Comparison of ENCODE assay signal across 12 cellular contexts in genomic region chr12:53201170-53201541, GRCh38. TPM values are rescaled to one million over a fixed set of nuclear protein-coding genes. Genes with fewer than 3 reads are reported as not detected.
A peak's percentile ranks its signal among the peaks of the same experiment; 100 is the strongest.
DNase-seq lines count a peak whose midpoint lies in the region; ATAC-seq and TF ChIP-seq lines count a peak whose summit lies in the region.
"Had no signal": no experiment of that assay in that cellular context is flagged by ENCODE, and none has a peak within 500 bp of the region (broad histone marks: within the 10 kb centered on the region; RNA-seq: fewer than 3 reads in every experiment).

No MANE protein-coding gene starts in this region.

- no peaks in the 10 kb centered on the region for H3K9me3 ChIP-seq in BLaER1 treated with 17β-estradiol and CSF1 and Interleukin-3, amounts not matched to agents 10 nM and 100 nM (replicated peaks in 1 of 11)
- no peaks in the 10 kb centered on the region for H3K9me3 ChIP-seq in BE2C
- H3K9me3 ChIP-seq: left ventricle myocardium inferior had no signal

- peak overlapping the region; percentile 78 to 99 (median 89) for H3K4me2 ChIP-seq in BLaER1 treated with 17β-estradiol and CSF1 and Interleukin-3, amounts not matched to agents 10 nM and 100 nM

- peak overlapping the region in 8 of 11 experiments; percentile 10 to 47 (median 40); a peak in 9 of 22 replicates for H3K9ac ChIP-seq in BLaER1 treated with 17β-estradiol and CSF1 and Interleukin-3, amounts not matched to agents 10 nM and 100 nM

- H3K4me3 Mint-ChIP-seq in HFFc6, result no peak overlapping the region
- H3K4me3 Mint-ChIP-seq in activated T-helper 2 cell treated with anti-CD3 and anti-CD28 coated beads, Interferon-gamma antibody, Interleukin-2, Interleukin-4, amounts not matched to agents 10 μg/mL and 5 μg/mL and 100 μg/mL, durations not matched to agents 14 hours and 24 hours and 36 hours (ENCODE audit: low read depth), result peak overlapping the region; percentile 59
- no peak overlapping the region for H3K4me3 Mint-ChIP-seq in mesothelial cell of epicardium

- peaks cover 32% of the 10 kb centered on the region for H3K4me1 Mint-ChIP-seq in HFFc6 (ENCODE audit: low read depth)
- H3K4me1 Mint-ChIP-seq in activated T-helper 2 cell treated with anti-CD3 and anti-CD28 coated beads, Interferon-gamma antibody, Interleukin-2, Interleukin-4, amounts not matched to agents 10 μg/mL and 5 μg/mL and 100 μg/mL, durations not matched to agents 14 hours and 24 hours and 36 hours (ENCODE audit: low read depth), result peaks cover 53% of the 10 kb centered on the region
- peaks cover 3% of the 10 kb centered on the region for H3K4me1 Mint-ChIP-seq in mesothelial cell of epicardium

- H3K36me3 Mint-ChIP-seq in HFFc6 (ENCODE audit: low read depth) (no peaks in the 10 kb centered on the region), mesothelial cell of epicardium (no peaks in the 10 kb centered on the region)
- H3K36me3 Mint-ChIP-seq in activated T-helper 2 cell treated with anti-CD3 and anti-CD28 coated beads, Interferon-gamma antibody, Interleukin-2, Interleukin-4, amounts not matched to agents 10 μg/mL and 5 μg/mL and 100 μg/mL, durations not matched to agents 14 hours and 24 hours and 36 hours (ENCODE audit: low read depth), result peaks cover 52% of the 10 kb centered on the region

- H3K9me3 Mint-ChIP-seq in HFFc6 (no peaks in the 10 kb centered on the region), mesothelial cell of epicardium (no peaks in the 10 kb centered on the region)
- H3K9me3 Mint-ChIP-seq in activated T-helper 2 cell treated with anti-CD3 and anti-CD28 coated beads, Interferon-gamma antibody, Interleukin-2, Interleukin-4, amounts not matched to agents 10 μg/mL and 5 μg/mL and 100 μg/mL, durations not matched to agents 14 hours and 24 hours and 36 hours, result no peaks in the 10 kb centered on the region

- ATAC-seq in HG02852 (IDR thresholded peaks at IDR 0.05; ENCODE audit: unreplicated experiment), result no peak

- peaks cover 72 to 93% (median 83%) of the 10 kb centered on the region in 10 experiments for H3K4me1 ChIP-seq in BLaER1 treated with 17β-estradiol and CSF1 and Interleukin-3, amounts not matched to agents 10 nM and 100 nM
- H3K4me1 ChIP-seq in BE2C, result no peaks in the 10 kb centered on the region; the same call in 1 of the 2 replicates

- peaks cover 0 to 28% (median 0%) of the 10 kb centered on the region in 11 experiments; a peak in 5 of 22 replicates for H4K20me1 ChIP-seq in BLaER1 treated with 17β-estradiol and CSF1 and Interleukin-3, amounts not matched to agents 10 nM and 100 nM

- intact Hi-C loops in activated T-helper 2 cell treated with anti-CD3 and anti-CD28 coated beads, Interferon-gamma antibody, Interleukin-2, Interleukin-4, amounts not matched to agents 10 μg/mL and 5 μg/mL and 100 μg/mL, durations not matched to agents 14 hours and 24 hours and 36 hours (cut with micrococcal nuclease), result loop anchor here (2.0 to 10.0 kb wide), 3 partner anchors 20 to 304 kb away; partner anchors contain the start of genes CSAD, NPFF, TARBP2 and ZNF740

- TF ChIP-seq CTCF in HFFc6 (IDR thresholded peaks at IDR 0.05) (no peak), mesothelial cell of epicardium (IDR thresholded peaks at IDR 0.05; ENCODE audit: unreplicated experiment) (no peak), BE2C (IDR thresholded peaks at IDR 0.05; ENCODE audit: low read depth, low read length) (no peak)

- H3K27me3 Mint-ChIP-seq in HFFc6 (ENCODE audit: insufficient read depth) (peaks cover 4% of the 10 kb centered on the region; the same call in 1 of the 2 replicates), mesothelial cell of epicardium (ENCODE audit: low read depth) (peaks cover 30% of the 10 kb centered on the region)
- no peaks in the 10 kb centered on the region for H3K27me3 Mint-ChIP-seq in activated T-helper 2 cell treated with anti-CD3 and anti-CD28 coated beads, Interferon-gamma antibody, Interleukin-2, Interleukin-4, amounts not matched to agents 10 μg/mL and 5 μg/mL and 100 μg/mL, durations not matched to agents 14 hours and 24 hours and 36 hours (ENCODE audit: low read depth)

- H3K27ac Mint-ChIP-seq in HFFc6 (peak overlapping the region; percentile 59), mesothelial cell of epicardium (peak overlapping the region; percentile 20)
- peak overlapping the region; percentile 80 for H3K27ac Mint-ChIP-seq in activated T-helper 2 cell treated with anti-CD3 and anti-CD28 coated beads, Interferon-gamma antibody, Interleukin-2, Interleukin-4, amounts not matched to agents 10 μg/mL and 5 μg/mL and 100 μg/mL, durations not matched to agents 14 hours and 24 hours and 36 hours

- DNase-seq in HFFc6 (no peak), mesothelial cell of epicardium (ENCODE audit: low spot score in 2 of 2, unreplicated experiment in 2 of 2) (no peak), SKM-1 treated with dmso at 0.1 percent for 144 hours (lab: John Stamatoyannopoulos, UW; ENCODE audit: unreplicated experiment) (no peak), BE2C (no peak)
- no peak for DNase-seq in activated T-helper 2 cell treated with anti-CD3 and anti-CD28 coated beads, Interferon-gamma antibody, Interleukin-2, Interleukin-4, amounts not matched to agents 10 μg/mL and 5 μg/mL and 100 μg/mL, durations not matched to agents 14 hours and 24 hours and 36 hours (ENCODE audit: low spot score)
- no peak for DNase-seq in stimulated activated CD4-positive, alpha-beta T cell treated with anti-CD3 and anti-CD28 coated beads, Interleukin-1b, Interleukin-23, amount 100 ng/mL, for 48 hours
- DNase-seq: left ventricle myocardium inferior, NCI-H345, occipital lobe had no signal

- H3K27me3 ChIP-seq in BLaER1 treated with 17β-estradiol and CSF1 and Interleukin-3, amounts not matched to agents 10 nM and 100 nM, result no peaks in the 10 kb centered on the region
- H3K27me3 ChIP-seq in BE2C, result no peaks in the 10 kb centered on the region

- H3K4me3 ChIP-seq in BLaER1 treated with 17β-estradiol and CSF1 and Interleukin-3, amounts not matched to agents 10 nM and 100 nM, result peak overlapping the region in 1 of 10 experiments; percentile 50; a peak in 2 of 20 replicates
- no peak overlapping the region for H3K4me3 ChIP-seq in BE2C (ENCODE audit: low read depth, low read length)
- H3K4me3 ChIP-seq: left ventricle myocardium inferior had no signal

- peaks cover 0 to 25% (median 13%) of the 10 kb centered on the region in 11 experiments; a peak in 11 of 22 replicates for H3K36me3 ChIP-seq in BLaER1 treated with 17β-estradiol and CSF1 and Interleukin-3, amounts not matched to agents 10 nM and 100 nM
- H3K36me3 ChIP-seq in BE2C, result no peaks in the 10 kb centered on the region
- H3K36me3 ChIP-seq: left ventricle myocardium inferior had no signal

- H3K27ac ChIP-seq in BLaER1 treated with 17β-estradiol and CSF1 and Interleukin-3, amounts not matched to agents 10 nM and 100 nM, result peak overlapping the region in 9 of 11 experiments; percentile 26 to 69 (median 61); a peak in 20 of 22 replicates
- H3K27ac ChIP-seq: left ventricle myocardium inferior had no signal

RNA-seq across cellular contexts. Expression of gene ITGB7, which starts 5.9 kb away (rescaled TPM):
- total RNA-seq in HFFc6 (2021; fragmentation: NEBNext Ultra II Directional; extraction: Animal tissue kit (Norgen Biotek cat#: 25700)), result 1 to 10 TPM in 3 of 6 experiments, under 1 TPM in 3; 0.35 to 1.5 (median 0.93) TPM
- 200 and 208 TPM in 2 replicates for total RNA-seq in activated T-helper 2 cell treated with anti-CD3 and anti-CD28 coated beads, Interferon-gamma antibody, Interleukin-2, Interleukin-4, amounts not matched to agents 10 μg/mL and 5 μg/mL and 100 μg/mL, durations not matched to agents 14 hours and 24 hours and 36 hours
- 3.2 to 4.9 TPM (median 4.6 TPM) in 3 replicates for total RNA-seq in mesothelial cell of epicardium
- polyA plus RNA-seq in BE2C (2012; ENCODE audit: insufficient read depth, insufficient read length, low read depth), result not detected
- total RNA-seq: dermis microvascular lymphatic vessel endothelial cell, occipital lobe had no signal

RNA-seq across cellular contexts. Expression of gene CSAD, which starts 20.4 kb away (rescaled TPM):
- total RNA-seq in HFFc6 (2021; fragmentation: NEBNext Ultra II Directional; extraction: Animal tissue kit (Norgen Biotek cat#: 25700)), result 10 to 100 TPM; 13.9 to 17.1 (median 16.0) TPM
- total RNA-seq in activated T-helper 2 cell treated with anti-CD3 and anti-CD28 coated beads, Interferon-gamma antibody, Interleukin-2, Interleukin-4, amounts not matched to agents 10 μg/mL and 5 μg/mL and 100 μg/mL, durations not matched to agents 14 hours and 24 hours and 36 hours, result 20.2 TPM in 2 replicates
- total RNA-seq in mesothelial cell of epicardium, result 120 to 129 TPM (median 125 TPM) in 3 replicates
- 12.2 TPM for polyA plus RNA-seq in BE2C (2012; ENCODE audit: insufficient read depth, insufficient read length, low read depth)

RNA-seq across cellular contexts. Expression of gene ZNF740, which starts 20.6 kb away (rescaled TPM):
- total RNA-seq in HFFc6 (2021; fragmentation: NEBNext Ultra II Directional; extraction: Animal tissue kit (Norgen Biotek cat#: 25700)), result 10 to 100 TPM; 17.3 to 25.7 (median 19.3) TPM
- 44.9 and 45.5 TPM in 2 replicates for total RNA-seq in activated T-helper 2 cell treated with anti-CD3 and anti-CD28 coated beads, Interferon-gamma antibody, Interleukin-2, Interleukin-4, amounts not matched to agents 10 μg/mL and 5 μg/mL and 100 μg/mL, durations not matched to agents 14 hours and 24 hours and 36 hours
- 96.5 to 105 TPM (median 97.5 TPM) in 3 replicates for total RNA-seq in mesothelial cell of epicardium
- 35.0 TPM for polyA plus RNA-seq in BE2C (2012; ENCODE audit: insufficient read depth, insufficient read length, low read depth)

RNA-seq across cellular contexts. Expression of gene RARG, which starts 30.9 kb away (rescaled TPM):
- total RNA-seq in HFFc6 (2021; fragmentation: NEBNext Ultra II Directional; extraction: Animal tissue kit (Norgen Biotek cat#: 25700)), result 10 to 100 TPM; 47.2 to 80.5 (median 71.0) TPM
- 38.5 and 40.1 TPM in 2 replicates for total RNA-seq in activated T-helper 2 cell treated with anti-CD3 and anti-CD28 coated beads, Interferon-gamma antibody, Interleukin-2, Interleukin-4, amounts not matched to agents 10 μg/mL and 5 μg/mL and 100 μg/mL, durations not matched to agents 14 hours and 24 hours and 36 hours
- 66.6 to 72.2 TPM (median 71.6 TPM) in 3 replicates for total RNA-seq in mesothelial cell of epicardium
- 20.2 TPM for polyA plus RNA-seq in BE2C (2012; ENCODE audit: insufficient read depth, insufficient read length, low read depth)

Comparison
In these comparisons a context has a peak if more than half of its experiments do, and no peak if none do; other contexts are left out.
1. H3K27ac Mint-ChIP-seq: peak in every context shown above with its lines; median percentile 80 in activated T-helper 2 cell treated with anti-CD3 and anti-CD28 coated beads, Interferon-gamma antibody, Interleukin-2, Interleukin-4, amounts not matched to agents 10 μg/mL and 5 μg/mL and 100 μg/mL, durations not matched to agents 14 hours and 24 hours and 36 hours; 59 in HFFc6; 20 in mesothelial cell of epicardium.
2. RNA of gene ITGB7, which starts 5.9 kb away (total RNA-seq): 200 to 208 TPM in activated T-helper 2 cell treated with anti-CD3 and anti-CD28 coated beads, Interferon-gamma antibody, Interleukin-2, Interleukin-4, amounts not matched to agents 10 μg/mL and 5 μg/mL and 100 μg/mL, durations not matched to agents 14 hours and 24 hours and 36 hours; 3.2 to 4.9 TPM in mesothelial cell of epicardium and 0.35 to 1.5 TPM in HFFc6; every median in the first group is over 10 times any median in the second.